In genomic region chr20:46973801-46974200, GRCh38 we compare ENCODE assay signal across 21 cellular contexts.
"Had no signal": no experiment of that assay in that cellular context is flagged by ENCODE, and none has a peak within 500 bp of the region (broad histone marks: within the 10 kb centered on the region; RNA-seq: fewer than 3 reads in every experiment).

No MANE protein-coding gene starts in this region.

- H3K9me3 Mint-ChIP-seq: activated naive CD4-positive, alpha-beta T cell treated with anti-CD3 and anti-CD28 coated beads, Interleukin-2, amount 50 U/mL, for 72 hours; central memory CD8-positive, alpha-beta T cell; natural killer cell treated with Interleukin-12 subunit alpha and Interleukin-12 subunit beta and Interleukin-15 and Interleukin-18, amount 100 ng/mL, for 72 hours had no signal

- H3K9me3 ChIP-seq: ascending aorta, left ventricle myocardium inferior, prostate gland, thoracic aorta, upper lobe of left lung had no signal

- H3K4me3 ChIP-seq: ascending aorta, hepatocyte, left ventricle myocardium inferior, prostate gland, thoracic aorta, upper lobe of left lung had no signal

- H3K4me3 Mint-ChIP-seq: activated CD8-positive, alpha-beta T cell treated with anti-CD3 and anti-CD28 coated beads, Interleukin-2, amount 10 ng/mL, durations not matched to agents 7 days and 5 days; central memory CD8-positive, alpha-beta T cell; immature natural killer cell; natural killer cell treated with Interleukin-12 subunit alpha and Interleukin-12 subunit beta and Interleukin-15 and Interleukin-18, amount 100 ng/mL, for 72 hours had no signal

- H3K27ac ChIP-seq: ascending aorta, hepatocyte, left ventricle myocardium inferior, thoracic aorta, upper lobe of left lung, VCaP had no signal

- H3K4me1 Mint-ChIP-seq: immature natural killer cell had no signal

- H3K27ac Mint-ChIP-seq: activated CD8-positive, alpha-beta T cell treated with anti-CD3 and anti-CD28 coated beads, Interleukin-2, amount 10 ng/mL, durations not matched to agents 7 days and 5 days; activated naive CD4-positive, alpha-beta T cell treated with anti-CD3 and anti-CD28 coated beads, Interleukin-2, amount 50 U/mL, for 72 hours; immature natural killer cell; natural killer cell treated with Interleukin-12 subunit alpha and Interleukin-12 subunit beta and Interleukin-15 and Interleukin-18, amount 100 ng/mL, for 72 hours had no signal

- ATAC-seq: activated CD8-positive, alpha-beta T cell treated with anti-CD3 and anti-CD28 coated beads, Interleukin-2, amount 10 ng/mL, durations not matched to agents 7 days and 5 days; activated naive CD4-positive, alpha-beta T cell treated with anti-CD3 and anti-CD28 coated beads, Interleukin-2, amount 50 U/mL, for 72 hours; natural killer cell treated with Interleukin-12 subunit alpha and Interleukin-12 subunit beta and Interleukin-15 and Interleukin-18, amount 100 ng/mL, for 72 hours had no signal

- H3K36me3 Mint-ChIP-seq: immature natural killer cell; natural killer cell treated with Interleukin-12 subunit alpha and Interleukin-12 subunit beta and Interleukin-15 and Interleukin-18, amount 100 ng/mL, for 72 hours had no signal

- DNase-seq: activated CD4-positive, alpha-beta T cell treated with anti-CD3 and anti-CD28 coated beads for 1 hour; activated CD4-positive, alpha-beta T cell treated with anti-CD3 and anti-CD28 coated beads, Interleukin-2, amount 50 U/mL, for 1 hour; activated CD8-positive, alpha-beta T cell treated with anti-CD3 and anti-CD28 coated beads, Interleukin-2, amount 10 ng/mL, durations not matched to agents 7 days and 5 days; activated T-cell treated with anti-CD3 and anti-CD28 coated beads, Interleukin-2, amount 50 U/mL, for 1 hour; effector memory CD4-positive, alpha-beta T cell; foreskin melanocyte; immature natural killer cell; kidney glomerular epithelial cell; left ventricle myocardium inferior; midbrain; stimulated activated CD4-positive, alpha-beta T cell treated with anti-CD3 and anti-CD28 coated beads, Interleukin-4, amount 100 ng/mL, for 24 hours; stimulated activated naive CD4-positive, alpha-beta T cell treated with Interleukin-2 at 50 U/mL for 16 hours; upper lobe of left lung had no signal

- H3K27me3 ChIP-seq: ascending aorta, hepatocyte, upper lobe of left lung had no signal

- H3K36me3 ChIP-seq: ascending aorta, left ventricle myocardium inferior, prostate gland, thoracic aorta, upper lobe of left lung had no signal

- H3K4me1 ChIP-seq: ascending aorta, left ventricle myocardium inferior, prostate gland, upper lobe of left lung had no signal
